ENCODE assay signal across 1 cellular context in the genomic region with DNA sequence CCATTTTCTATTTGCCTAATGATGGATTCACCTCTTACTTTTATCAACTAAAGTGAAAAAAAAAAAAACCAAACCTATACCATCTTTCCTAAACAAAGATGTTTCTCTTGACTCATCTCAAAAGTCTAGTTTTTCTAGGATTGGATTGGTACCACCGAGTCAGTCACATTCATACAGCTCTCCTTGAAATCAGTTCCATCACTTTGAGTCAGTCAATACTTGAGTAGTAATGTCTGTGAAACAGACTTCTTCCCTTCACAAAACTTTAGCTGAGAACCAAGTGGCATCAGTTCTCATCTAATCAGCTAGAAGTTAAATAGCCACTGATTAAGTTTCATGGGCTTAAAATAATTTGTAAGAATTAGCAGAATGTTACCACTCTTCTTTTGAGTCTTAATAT.
TF ChIP-seq lines count a peak whose summit lies in the region.

No MANE protein-coding gene starts in this region.

TF ChIP-seq in GM12878, 131 proteins besides CTCF, POLR2A, EP300 and RAD21:
- TF ChIP-seq ZNF384 (IDR thresholded peaks at IDR 0.05; ENCODE audit: borderline replicate concordance, low read depth, low read length) = 0 out of 2 replicates have a peak, but pooled peaks have one; percentile 46
- TF ChIP-seq ZNF207 (IDR thresholded peaks at IDR 0.05; ENCODE audit: borderline replicate concordance) = no peak
- TF ChIP-seq, protein P1, sequence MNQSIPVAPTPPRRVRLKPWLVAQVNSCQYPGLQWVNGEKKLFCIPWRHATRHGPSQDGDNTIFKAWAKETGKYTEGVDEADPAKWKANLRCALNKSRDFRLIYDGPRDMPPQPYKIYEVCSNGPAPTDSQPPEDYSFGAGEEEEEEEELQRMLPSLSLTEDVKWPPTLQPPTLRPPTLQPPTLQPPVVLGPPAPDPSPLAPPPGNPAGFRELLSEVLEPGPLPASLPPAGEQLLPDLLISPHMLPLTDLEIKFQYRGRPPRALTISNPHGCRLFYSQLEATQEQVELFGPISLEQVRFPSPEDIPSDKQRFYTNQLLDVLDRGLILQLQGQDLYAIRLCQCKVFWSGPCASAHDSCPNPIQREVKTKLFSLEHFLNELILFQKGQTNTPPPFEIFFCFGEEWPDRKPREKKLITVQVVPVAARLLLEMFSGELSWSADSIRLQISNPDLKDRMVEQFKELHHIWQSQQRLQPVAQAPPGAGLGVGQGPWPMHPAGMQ (IDR thresholded peaks at IDR 0.05; ENCODE audit: borderline replicate concordance) = no peak
- no peak for TF ChIP-seq SUPT20H (IDR thresholded peaks at IDR 0.05; ENCODE audit: borderline replicate concordance, control insufficient read depth, low read depth, low read length)
